ENCODE assay signal across 1 cellular context in the genomic region with DNA sequence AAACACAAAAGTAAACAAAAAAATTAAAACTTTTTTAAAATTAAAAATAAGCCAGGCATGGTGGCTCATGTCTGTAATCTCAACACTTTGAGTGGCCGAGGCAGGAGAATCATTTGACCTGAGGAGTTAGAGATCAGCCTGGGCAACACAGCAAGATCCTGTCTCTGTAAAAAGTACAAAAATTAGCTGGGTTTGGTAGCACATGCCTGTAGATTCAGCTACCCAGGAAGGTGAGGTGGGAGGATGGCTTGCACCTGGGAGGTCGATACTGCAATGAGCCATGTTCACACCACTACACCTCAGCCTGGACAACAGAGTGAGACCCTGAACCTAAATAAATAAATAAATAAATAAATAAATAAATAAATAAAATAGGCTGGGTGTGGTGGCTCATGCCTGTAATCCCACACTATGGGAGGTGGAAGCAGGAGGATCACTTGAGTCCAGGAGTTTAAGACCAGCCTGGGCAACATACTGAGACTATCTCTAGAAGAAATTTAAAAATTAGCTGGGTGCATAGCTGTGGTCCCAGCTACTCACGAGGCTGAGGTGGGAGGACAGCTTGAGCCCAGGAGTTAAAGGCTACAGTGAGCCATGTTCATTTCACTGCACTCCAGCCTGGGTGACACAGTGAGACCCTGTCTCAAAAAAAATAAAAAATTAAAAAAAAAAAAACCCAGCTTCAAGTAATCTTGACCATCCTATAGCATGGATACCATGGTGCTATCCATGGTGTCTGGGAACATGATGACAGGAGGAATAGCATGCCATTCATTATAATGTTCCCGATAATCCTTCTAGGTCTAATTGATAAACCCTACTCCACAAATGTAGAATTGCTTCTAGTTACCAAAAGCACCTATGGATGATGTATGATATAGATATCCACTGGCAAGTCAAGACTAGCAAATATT.
TF ChIP-seq lines count a peak whose summit lies in the region.

No MANE protein-coding gene starts in this region.

TF ChIP-seq in HEK293, 187 proteins besides CTCF, POLR2A, EP300 and RAD21 (continued from another document):
- TF ChIP-seq, protein P1, sequence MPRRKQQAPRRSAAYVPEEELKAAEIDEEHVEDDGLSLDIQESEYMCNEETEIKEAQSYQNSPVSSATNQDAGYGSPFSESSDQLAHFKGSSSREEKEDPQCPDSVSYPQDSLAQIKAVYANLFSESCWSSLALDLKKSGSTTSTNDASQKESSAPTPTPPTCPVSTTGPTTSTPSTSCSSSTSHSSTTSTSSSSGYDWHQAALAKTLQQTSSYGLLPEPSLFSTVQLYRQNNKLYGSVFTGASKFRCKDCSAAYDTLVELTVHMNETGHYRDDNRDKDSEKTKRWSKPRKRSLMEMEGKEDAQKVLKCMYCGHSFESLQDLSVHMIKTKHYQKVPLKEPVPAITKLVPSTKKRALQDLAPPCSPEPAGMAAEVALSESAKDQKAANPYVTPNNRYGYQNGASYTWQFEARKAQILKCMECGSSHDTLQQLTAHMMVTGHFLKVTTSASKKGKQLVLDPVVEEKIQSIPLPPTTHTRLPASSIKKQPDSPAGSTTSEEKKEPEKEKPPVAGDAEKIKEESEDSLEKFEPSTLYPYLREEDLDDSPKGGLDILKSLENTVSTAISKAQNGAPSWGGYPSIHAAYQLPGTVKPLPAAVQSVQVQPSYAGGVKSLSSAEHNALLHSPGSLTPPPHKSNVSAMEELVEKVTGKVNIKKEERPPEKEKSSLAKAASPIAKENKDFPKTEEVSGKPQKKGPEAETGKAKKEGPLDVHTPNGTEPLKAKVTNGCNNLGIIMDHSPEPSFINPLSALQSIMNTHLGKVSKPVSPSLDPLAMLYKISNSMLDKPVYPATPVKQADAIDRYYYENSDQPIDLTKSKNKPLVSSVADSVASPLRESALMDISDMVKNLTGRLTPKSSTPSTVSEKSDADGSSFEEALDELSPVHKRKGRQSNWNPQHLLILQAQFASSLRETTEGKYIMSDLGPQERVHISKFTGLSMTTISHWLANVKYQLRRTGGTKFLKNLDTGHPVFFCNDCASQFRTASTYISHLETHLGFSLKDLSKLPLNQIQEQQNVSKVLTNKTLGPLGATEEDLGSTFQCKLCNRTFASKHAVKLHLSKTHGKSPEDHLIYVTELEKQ (tag by site-specific recombination; IDR thresholded peaks at IDR 0.05; ENCODE audit: borderline replicate concordance) = peak; percentile 11; the same call in 1 of the 2 replicates
- no peak for TF ChIP-seq ZNF830 (tag by site-specific recombination; IDR thresholded peaks at IDR 0.05; ENCODE audit: low read depth)
- TF ChIP-seq, protein P2, sequence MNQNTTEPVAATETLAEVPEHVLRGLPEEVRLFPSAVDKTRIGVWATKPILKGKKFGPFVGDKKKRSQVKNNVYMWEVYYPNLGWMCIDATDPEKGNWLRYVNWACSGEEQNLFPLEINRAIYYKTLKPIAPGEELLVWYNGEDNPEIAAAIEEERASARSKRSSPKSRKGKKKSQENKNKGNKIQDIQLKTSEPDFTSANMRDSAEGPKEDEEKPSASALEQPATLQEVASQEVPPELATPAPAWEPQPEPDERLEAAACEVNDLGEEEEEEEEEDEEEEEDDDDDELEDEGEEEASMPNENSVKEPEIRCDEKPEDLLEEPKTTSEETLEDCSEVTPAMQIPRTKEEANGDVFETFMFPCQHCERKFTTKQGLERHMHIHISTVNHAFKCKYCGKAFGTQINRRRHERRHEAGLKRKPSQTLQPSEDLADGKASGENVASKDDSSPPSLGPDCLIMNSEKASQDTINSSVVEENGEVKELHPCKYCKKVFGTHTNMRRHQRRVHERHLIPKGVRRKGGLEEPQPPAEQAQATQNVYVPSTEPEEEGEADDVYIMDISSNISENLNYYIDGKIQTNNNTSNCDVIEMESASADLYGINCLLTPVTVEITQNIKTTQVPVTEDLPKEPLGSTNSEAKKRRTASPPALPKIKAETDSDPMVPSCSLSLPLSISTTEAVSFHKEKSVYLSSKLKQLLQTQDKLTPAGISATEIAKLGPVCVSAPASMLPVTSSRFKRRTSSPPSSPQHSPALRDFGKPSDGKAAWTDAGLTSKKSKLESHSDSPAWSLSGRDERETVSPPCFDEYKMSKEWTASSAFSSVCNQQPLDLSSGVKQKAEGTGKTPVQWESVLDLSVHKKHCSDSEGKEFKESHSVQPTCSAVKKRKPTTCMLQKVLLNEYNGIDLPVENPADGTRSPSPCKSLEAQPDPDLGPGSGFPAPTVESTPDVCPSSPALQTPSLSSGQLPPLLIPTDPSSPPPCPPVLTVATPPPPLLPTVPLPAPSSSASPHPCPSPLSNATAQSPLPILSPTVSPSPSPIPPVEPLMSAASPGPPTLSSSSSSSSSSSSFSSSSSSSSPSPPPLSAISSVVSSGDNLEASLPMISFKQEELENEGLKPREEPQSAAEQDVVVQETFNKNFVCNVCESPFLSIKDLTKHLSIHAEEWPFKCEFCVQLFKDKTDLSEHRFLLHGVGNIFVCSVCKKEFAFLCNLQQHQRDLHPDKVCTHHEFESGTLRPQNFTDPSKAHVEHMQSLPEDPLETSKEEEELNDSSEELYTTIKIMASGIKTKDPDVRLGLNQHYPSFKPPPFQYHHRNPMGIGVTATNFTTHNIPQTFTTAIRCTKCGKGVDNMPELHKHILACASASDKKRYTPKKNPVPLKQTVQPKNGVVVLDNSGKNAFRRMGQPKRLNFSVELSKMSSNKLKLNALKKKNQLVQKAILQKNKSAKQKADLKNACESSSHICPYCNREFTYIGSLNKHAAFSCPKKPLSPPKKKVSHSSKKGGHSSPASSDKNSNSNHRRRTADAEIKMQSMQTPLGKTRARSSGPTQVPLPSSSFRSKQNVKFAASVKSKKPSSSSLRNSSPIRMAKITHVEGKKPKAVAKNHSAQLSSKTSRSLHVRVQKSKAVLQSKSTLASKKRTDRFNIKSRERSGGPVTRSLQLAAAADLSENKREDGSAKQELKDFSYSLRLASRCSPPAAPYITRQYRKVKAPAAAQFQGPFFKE (tag by site-specific recombination; IDR thresholded peaks at IDR 0.05; ENCODE audit: borderline replicate concordance) = no peak
- TF ChIP-seq ZNF266 (tag by site-specific recombination; IDR thresholded peaks at IDR 0.05; ENCODE audit: low read depth) = peak; percentile 60
- TF ChIP-seq BCL11B (tag by site-specific recombination; IDR thresholded peaks at IDR 0.05; ENCODE audit: low read depth) = no peak
- no peak for TF ChIP-seq ZNF211 (tag by site-specific recombination; IDR thresholded peaks at IDR 0.05; ENCODE audit: low read depth)
- TF ChIP-seq ZXDB (tag by site-specific recombination; IDR thresholded peaks at IDR 0.05) = 0 out of 2 replicates have a peak, but pooled peaks have one; percentile 42
- TF ChIP-seq ZNF549 (tag by site-specific recombination; IDR thresholded peaks at IDR 0.05) = no peak
- TF ChIP-seq, protein P3, sequence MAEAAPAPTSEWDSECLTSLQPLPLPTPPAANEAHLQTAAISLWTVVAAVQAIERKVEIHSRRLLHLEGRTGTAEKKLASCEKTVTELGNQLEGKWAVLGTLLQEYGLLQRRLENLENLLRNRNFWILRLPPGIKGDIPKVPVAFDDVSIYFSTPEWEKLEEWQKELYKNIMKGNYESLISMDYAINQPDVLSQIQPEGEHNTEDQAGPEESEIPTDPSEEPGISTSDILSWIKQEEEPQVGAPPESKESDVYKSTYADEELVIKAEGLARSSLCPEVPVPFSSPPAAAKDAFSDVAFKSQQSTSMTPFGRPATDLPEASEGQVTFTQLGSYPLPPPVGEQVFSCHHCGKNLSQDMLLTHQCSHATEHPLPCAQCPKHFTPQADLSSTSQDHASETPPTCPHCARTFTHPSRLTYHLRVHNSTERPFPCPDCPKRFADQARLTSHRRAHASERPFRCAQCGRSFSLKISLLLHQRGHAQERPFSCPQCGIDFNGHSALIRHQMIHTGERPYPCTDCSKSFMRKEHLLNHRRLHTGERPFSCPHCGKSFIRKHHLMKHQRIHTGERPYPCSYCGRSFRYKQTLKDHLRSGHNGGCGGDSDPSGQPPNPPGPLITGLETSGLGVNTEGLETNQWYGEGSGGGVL (tag by site-specific recombination; IDR thresholded peaks at IDR 0.05) = no peak
- no peak for TF ChIP-seq ZNF19 (tag by site-specific recombination; IDR thresholded peaks at IDR 0.05; ENCODE audit: low read depth)
- TF ChIP-seq ZSCAN16 (tag by site-specific recombination; IDR thresholded peaks at IDR 0.05) = no peak
- no peak for TF ChIP-seq KLF9 (tag by site-specific recombination; IDR thresholded peaks at IDR 0.05; ENCODE audit: low read depth)
- TF ChIP-seq YY2 (tag by site-specific recombination; IDR thresholded peaks at IDR 0.05) = no peak
- TF ChIP-seq, protein P4, sequence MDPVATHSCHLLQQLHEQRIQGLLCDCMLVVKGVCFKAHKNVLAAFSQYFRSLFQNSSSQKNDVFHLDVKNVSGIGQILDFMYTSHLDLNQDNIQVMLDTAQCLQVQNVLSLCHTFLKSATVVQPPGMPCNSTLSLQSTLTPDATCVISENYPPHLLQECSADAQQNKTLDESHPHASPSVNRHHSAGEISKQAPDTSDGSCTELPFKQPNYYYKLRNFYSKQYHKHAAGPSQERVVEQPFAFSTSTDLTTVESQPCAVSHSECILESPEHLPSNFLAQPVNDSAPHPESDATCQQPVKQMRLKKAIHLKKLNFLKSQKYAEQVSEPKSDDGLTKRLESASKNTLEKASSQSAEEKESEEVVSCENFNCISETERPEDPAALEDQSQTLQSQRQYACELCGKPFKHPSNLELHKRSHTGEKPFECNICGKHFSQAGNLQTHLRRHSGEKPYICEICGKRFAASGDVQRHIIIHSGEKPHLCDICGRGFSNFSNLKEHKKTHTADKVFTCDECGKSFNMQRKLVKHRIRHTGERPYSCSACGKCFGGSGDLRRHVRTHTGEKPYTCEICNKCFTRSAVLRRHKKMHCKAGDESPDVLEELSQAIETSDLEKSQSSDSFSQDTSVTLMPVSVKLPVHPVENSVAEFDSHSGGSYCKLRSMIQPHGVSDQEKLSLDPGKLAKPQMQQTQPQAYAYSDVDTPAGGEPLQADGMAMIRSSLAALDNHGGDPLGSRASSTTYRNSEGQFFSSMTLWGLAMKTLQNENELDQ (tag by site-specific recombination; IDR thresholded peaks at IDR 0.05; ENCODE audit: low read depth) = no peak
- TF ChIP-seq ZBTB8A (tag by site-specific recombination; IDR thresholded peaks at IDR 0.05) = peak; percentile 62
- TF ChIP-seq OSR2 (tag by site-specific recombination; IDR thresholded peaks at IDR 0.05) = no peak
- TF ChIP-seq ZBTB20 (tag by site-specific recombination; IDR thresholded peaks at IDR 0.05) = no peak
- TF ChIP-seq ZNF777 (tag by site-specific recombination; IDR thresholded peaks at IDR 0.05; ENCODE audit: borderline replicate concordance) = no peak
- TF ChIP-seq ZNF76 (tag by site-specific recombination; IDR thresholded peaks at IDR 0.05; ENCODE audit: borderline replicate concordance, low read depth) = no peak
- TF ChIP-seq ZNF169 (tag by site-specific recombination; IDR thresholded peaks at IDR 0.05) = no peak
- no peak for TF ChIP-seq HOXA7 (CRISPR knock-in tag; IDR thresholded peaks at IDR 0.05; ENCODE audit: borderline replicate concordance)
- no peak for TF ChIP-seq ZFP37 (tag by site-specific recombination; IDR thresholded peaks at IDR 0.05)
- TF ChIP-seq ZNF175 (tag by site-specific recombination; IDR thresholded peaks at IDR 0.05) = no peak
- TF ChIP-seq TCF7L2 (IDR thresholded peaks at IDR 0.05; ENCODE audit: borderline replicate concordance, low read depth, low read length) = no peak
- TF ChIP-seq ZNF776 (tag by site-specific recombination; IDR thresholded peaks at IDR 0.05; ENCODE audit: borderline replicate concordance) = no peak
- TF ChIP-seq TRIM28 (IDR thresholded peaks at IDR 0.05; ENCODE audit: borderline replicate concordance, low read length) = no peak
- no peak for TF ChIP-seq GLI4 (tag by site-specific recombination; IDR thresholded peaks at IDR 0.05)
- TF ChIP-seq, protein P5, sequence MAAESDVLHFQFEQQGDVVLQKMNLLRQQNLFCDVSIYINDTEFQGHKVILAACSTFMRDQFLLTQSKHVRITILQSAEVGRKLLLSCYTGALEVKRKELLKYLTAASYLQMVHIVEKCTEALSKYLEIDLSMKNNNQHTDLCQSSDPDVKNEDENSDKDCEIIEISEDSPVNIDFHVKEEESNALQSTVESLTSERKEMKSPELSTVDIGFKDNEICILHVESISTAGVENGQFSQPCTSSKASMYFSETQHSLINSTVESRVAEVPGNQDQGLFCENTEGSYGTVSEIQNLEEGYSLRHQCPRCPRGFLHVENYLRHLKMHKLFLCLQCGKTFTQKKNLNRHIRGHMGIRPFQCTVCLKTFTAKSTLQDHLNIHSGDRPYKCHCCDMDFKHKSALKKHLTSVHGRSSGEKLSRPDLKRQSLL (tag by site-specific recombination; IDR thresholded peaks at IDR 0.05) = no peak
- no peak; the same call in 1 of the 2 replicates for TF ChIP-seq MZF1 (tag by site-specific recombination; IDR thresholded peaks at IDR 0.05; ENCODE audit: borderline replicate concordance)
- TF ChIP-seq ZNF501 (tag by site-specific recombination; IDR thresholded peaks at IDR 0.05) = 0 out of 2 replicates have a peak, but pooled peaks have one; percentile 36
- TF ChIP-seq ZNF138 (tag by site-specific recombination; IDR thresholded peaks at IDR 0.05; ENCODE audit: borderline replicate concordance) = no peak
- no peak for TF ChIP-seq ZNF660 (tag by site-specific recombination; IDR thresholded peaks at IDR 0.05)
- TF ChIP-seq, protein P6, sequence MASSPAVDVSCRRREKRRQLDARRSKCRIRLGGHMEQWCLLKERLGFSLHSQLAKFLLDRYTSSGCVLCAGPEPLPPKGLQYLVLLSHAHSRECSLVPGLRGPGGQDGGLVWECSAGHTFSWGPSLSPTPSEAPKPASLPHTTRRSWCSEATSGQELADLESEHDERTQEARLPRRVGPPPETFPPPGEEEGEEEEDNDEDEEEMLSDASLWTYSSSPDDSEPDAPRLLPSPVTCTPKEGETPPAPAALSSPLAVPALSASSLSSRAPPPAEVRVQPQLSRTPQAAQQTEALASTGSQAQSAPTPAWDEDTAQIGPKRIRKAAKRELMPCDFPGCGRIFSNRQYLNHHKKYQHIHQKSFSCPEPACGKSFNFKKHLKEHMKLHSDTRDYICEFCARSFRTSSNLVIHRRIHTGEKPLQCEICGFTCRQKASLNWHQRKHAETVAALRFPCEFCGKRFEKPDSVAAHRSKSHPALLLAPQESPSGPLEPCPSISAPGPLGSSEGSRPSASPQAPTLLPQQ (tag by site-specific recombination; IDR thresholded peaks at IDR 0.05) = no peak
- TF ChIP-seq KLF8 (tag by site-specific recombination; IDR thresholded peaks at IDR 0.05) = no peak
- TF ChIP-seq ZNF2 (tag by site-specific recombination; IDR thresholded peaks at IDR 0.05) = no peak
- no peak for TF ChIP-seq KLF16 (tag by site-specific recombination; IDR thresholded peaks at IDR 0.05)
